ENCODE assay signal across 10 cellular contexts in genomic region chr3:193805448-193805847, GRCh38.
A peak's percentile ranks its signal among the peaks of the same experiment; 100 is the strongest.
DNase-seq lines count a peak whose midpoint lies in the region; ATAC-seq, FAIRE-seq and TF ChIP-seq lines count a peak whose summit lies in the region.
"Had no signal": no experiment of that assay in that cellular context is flagged by ENCODE, and none has a peak within 500 bp of the region (broad histone marks: within the 10 kb centered on the region; RNA-seq: fewer than 3 reads in every experiment).

No MANE protein-coding gene starts in this region.

- H3K36me3 ChIP-seq in HepG2 (replicated peaks in 1 of 2; ENCODE audit: control insufficient read depth in 1 of 2, insufficient read depth in 2 of 2, low read length in 2 of 2): no peaks in the 10 kb centered on the region

- in situ Hi-C loops in HepG2 (cut with HindIII; ENCODE audit: extremely low pct_ligation_motif_present, low pct_unique_long_range_greater_than_20kb): no loop called here

- no peak overlapping the region for H3K4me2 ChIP-seq in HepG2 (ENCODE audit: low read depth, low read length)

- no peaks in the 10 kb centered on the region for H3K9me3 ChIP-seq in HepG2 (ENCODE audit: low read length)

- no peaks in the 10 kb centered on the region for H4K20me1 ChIP-seq in HepG2 (ENCODE audit: insufficient read depth, low read length)

- WGBS in HepG2 (ENCODE audit: low lambda C conversion rate): 14% methylated on average over 8 of the region's 8 CpGs

- peak; percentile 76 for ATAC-seq in HepG2
- no peak for ATAC-seq in GM19397 (IDR thresholded peaks at IDR 0.05; ENCODE audit: unreplicated experiment)
- ATAC-seq in GM21528 (IDR thresholded peaks at IDR 0.05; ENCODE audit: low FRiP score, unreplicated experiment): no peak

- no peak overlapping the region for H2AFZ ChIP-seq in HepG2 (ENCODE audit: low read length)

- DNase-seq in DMS 273 (lab: John Stamatoyannopoulos, UW; ENCODE audit: unreplicated experiment) (peak; percentile 99), NCI-H2029 treated with DMSO at 0.1 percent for 48 hours (lab: John Stamatoyannopoulos, UW) (peak; percentile 31), amniotic epithelial cell (ENCODE audit: low read depth) (peak; percentile 98), HepG2 (ENCODE audit: low spot score) (peak; percentile 63), germinal center (ENCODE audit: low spot score) (no peak), cerebellar nuclear complex (lab: John Stamatoyannopoulos, UW) (no peak)
- DNase-seq: activated CD4-positive, alpha-beta T cell treated with anti-CD3 and anti-CD28 coated beads for 4 hours had no signal

- TF ChIP-seq RAD21 in HepG2 (CRISPR knock-in tag; IDR thresholded peaks at IDR 0.05): no peak

- H3K4me1 ChIP-seq in HepG2 (ENCODE audit: insufficient read depth, low read length): peaks cover 16% of the 10 kb centered on the region

- no peaks in the 10 kb centered on the region for H3K79me2 ChIP-seq in HepG2 (ENCODE audit: insufficient read depth, low read length)

- CTCF ChIA-PET in HepG2 (lab: Yijun Ruan, JAX; ENCODE audit: low intra/inter-chr PET ratio, low total read pairs): no interaction called here

- intact Hi-C loops in HepG2 (cut with micrococcal nuclease; ENCODE audit: unreplicated experiment): no loop called here

- POLR2A ChIA-PET in HepG2 (lab: Yijun Ruan, JAX): no interaction called here

- no TSS peak for BruUV-seq in HepG2 (replicated peaks; lab: Mats Ljungman, UMichigan)

- peak; percentile 30 for FAIRE-seq in HepG2 (lab: Jason Lieb, UNC)
- FAIRE-seq: D721Med had no signal

- H3K27ac ChIP-seq in HepG2 (ENCODE audit: extremely low read length, insufficient read depth, low read length): no peak overlapping the region

- no peak overlapping the region for H3K9ac ChIP-seq in HepG2 (ENCODE audit: insufficient read depth, low read depth, low read length)

- H3K4me3 ChIP-seq in HepG2 (replicated peaks in 1 of 3; ENCODE audit: insufficient read depth in 1 of 3, low read depth in 2 of 3, low read length in 3 of 3): no peak overlapping the region

- TF ChIP-seq EP300 in HepG2 (IDR thresholded peaks at IDR 0.05; ENCODE audit: low read depth in 2 of 2, low read length in 2 of 2) (no peak), HepG2 (CRISPR knock-in tag; IDR thresholded peaks at IDR 0.05; ENCODE audit: borderline replicate concordance) (no peak)

- H3K27me3 ChIP-seq in HepG2 (ENCODE audit: control insufficient read depth in 1 of 2, insufficient read depth in 2 of 2, low read length in 2 of 2): peaks cover 4 to 46% of the 10 kb centered on the region in 2 experiments; a peak in 3 of 5 replicates

- no peak for TF ChIP-seq POLR2A in HepG2 (IDR thresholded peaks at IDR 0.05; ENCODE audit: insufficient read depth in 1 of 2, low read depth in 2 of 2, low read length in 2 of 2)

- no peak for TF ChIP-seq CTCF in HepG2 (CRISPR knock-in tag; IDR thresholded peaks at IDR 0.05)

TF ChIP-seq in HepG2, 621 proteins besides CTCF, POLR2A, EP300 and RAD21 (continues in another document):
- TF ChIP-seq PHB2 (IDR thresholded peaks at IDR 0.05; ENCODE audit: partially characterized antibody) (no peak), RAD51 (IDR thresholded peaks at IDR 0.05; ENCODE audit: borderline replicate concordance) (no peak), ZNF746 (CRISPR knock-in tag; IDR thresholded peaks at IDR 0.05) (no peak), KDM5B (CRISPR knock-in tag; IDR thresholded peaks at IDR 0.05; ENCODE audit: borderline replicate concordance) (no peak), MYPOP (CRISPR knock-in tag; IDR thresholded peaks at IDR 0.05) (no peak), NFIC (IDR thresholded peaks at IDR 0.05; ENCODE audit: low read length) (peak; percentile 44; the same call in 1 of the 2 replicates), HOXA3 (CRISPR knock-in tag; IDR thresholded peaks at IDR 0.05) (no peak), ZNF501 (CRISPR knock-in tag; IDR thresholded peaks at IDR 0.05) (0 out of 2 replicates have a peak, but pooled peaks have one; percentile 25), IKZF4 (CRISPR knock-in tag; IDR thresholded peaks at IDR 0.05; ENCODE audit: borderline replicate concordance, low read depth, not compliant biosample characterization) (no peak), FOSL2 (CRISPR knock-in tag; IDR thresholded peaks at IDR 0.05) (peak; percentile 78), MLX (CRISPR knock-in tag; IDR thresholded peaks at IDR 0.05) (no peak), ZNF333 (CRISPR knock-in tag; IDR thresholded peaks at IDR 0.05; ENCODE audit: borderline replicate concordance) (no peak), SRSF1 (optimal IDR thresholded peaks at IDR 0.05; ENCODE audit: low read depth, low read length) (no peak), SATB2 (CRISPR knock-in tag; IDR thresholded peaks at IDR 0.05) (no peak), SMARCE1 (IDR thresholded peaks at IDR 0.05; ENCODE audit: borderline replicate concordance) (no peak), NCOA5 (CRISPR knock-in tag; IDR thresholded peaks at IDR 0.05) (no peak)
- TF ChIP-seq, protein P1, sequence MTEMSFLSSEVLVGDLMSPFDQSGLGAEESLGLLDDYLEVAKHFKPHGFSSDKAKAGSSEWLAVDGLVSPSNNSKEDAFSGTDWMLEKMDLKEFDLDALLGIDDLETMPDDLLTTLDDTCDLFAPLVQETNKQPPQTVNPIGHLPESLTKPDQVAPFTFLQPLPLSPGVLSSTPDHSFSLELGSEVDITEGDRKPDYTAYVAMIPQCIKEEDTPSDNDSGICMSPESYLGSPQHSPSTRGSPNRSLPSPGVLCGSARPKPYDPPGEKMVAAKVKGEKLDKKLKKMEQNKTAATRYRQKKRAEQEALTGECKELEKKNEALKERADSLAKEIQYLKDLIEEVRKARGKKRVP (CRISPR knock-in tag; IDR thresholded peaks at IDR 0.05): no peak
- TF ChIP-seq, protein P2, sequence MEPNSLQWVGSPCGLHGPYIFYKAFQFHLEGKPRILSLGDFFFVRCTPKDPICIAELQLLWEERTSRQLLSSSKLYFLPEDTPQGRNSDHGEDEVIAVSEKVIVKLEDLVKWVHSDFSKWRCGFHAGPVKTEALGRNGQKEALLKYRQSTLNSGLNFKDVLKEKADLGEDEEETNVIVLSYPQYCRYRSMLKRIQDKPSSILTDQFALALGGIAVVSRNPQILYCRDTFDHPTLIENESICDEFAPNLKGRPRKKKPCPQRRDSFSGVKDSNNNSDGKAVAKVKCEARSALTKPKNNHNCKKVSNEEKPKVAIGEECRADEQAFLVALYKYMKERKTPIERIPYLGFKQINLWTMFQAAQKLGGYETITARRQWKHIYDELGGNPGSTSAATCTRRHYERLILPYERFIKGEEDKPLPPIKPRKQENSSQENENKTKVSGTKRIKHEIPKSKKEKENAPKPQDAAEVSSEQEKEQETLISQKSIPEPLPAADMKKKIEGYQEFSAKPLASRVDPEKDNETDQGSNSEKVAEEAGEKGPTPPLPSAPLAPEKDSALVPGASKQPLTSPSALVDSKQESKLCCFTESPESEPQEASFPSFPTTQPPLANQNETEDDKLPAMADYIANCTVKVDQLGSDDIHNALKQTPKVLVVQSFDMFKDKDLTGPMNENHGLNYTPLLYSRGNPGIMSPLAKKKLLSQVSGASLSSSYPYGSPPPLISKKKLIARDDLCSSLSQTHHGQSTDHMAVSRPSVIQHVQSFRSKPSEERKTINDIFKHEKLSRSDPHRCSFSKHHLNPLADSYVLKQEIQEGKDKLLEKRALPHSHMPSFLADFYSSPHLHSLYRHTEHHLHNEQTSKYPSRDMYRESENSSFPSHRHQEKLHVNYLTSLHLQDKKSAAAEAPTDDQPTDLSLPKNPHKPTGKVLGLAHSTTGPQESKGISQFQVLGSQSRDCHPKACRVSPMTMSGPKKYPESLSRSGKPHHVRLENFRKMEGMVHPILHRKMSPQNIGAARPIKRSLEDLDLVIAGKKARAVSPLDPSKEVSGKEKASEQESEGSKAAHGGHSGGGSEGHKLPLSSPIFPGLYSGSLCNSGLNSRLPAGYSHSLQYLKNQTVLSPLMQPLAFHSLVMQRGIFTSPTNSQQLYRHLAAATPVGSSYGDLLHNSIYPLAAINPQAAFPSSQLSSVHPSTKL (CRISPR knock-in tag; IDR thresholded peaks at IDR 0.05): peak; percentile 44; the same call in 1 of the 2 replicates
- TF ChIP-seq, protein P3, sequence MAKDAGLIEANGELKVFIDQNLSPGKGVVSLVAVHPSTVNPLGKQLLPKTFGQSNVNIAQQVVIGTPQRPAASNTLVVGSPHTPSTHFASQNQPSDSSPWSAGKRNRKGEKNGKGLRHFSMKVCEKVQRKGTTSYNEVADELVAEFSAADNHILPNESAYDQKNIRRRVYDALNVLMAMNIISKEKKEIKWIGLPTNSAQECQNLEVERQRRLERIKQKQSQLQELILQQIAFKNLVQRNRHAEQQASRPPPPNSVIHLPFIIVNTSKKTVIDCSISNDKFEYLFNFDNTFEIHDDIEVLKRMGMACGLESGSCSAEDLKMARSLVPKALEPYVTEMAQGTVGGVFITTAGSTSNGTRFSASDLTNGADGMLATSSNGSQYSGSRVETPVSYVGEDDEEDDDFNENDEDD (CRISPR knock-in tag; IDR thresholded peaks at IDR 0.05; ENCODE audit: borderline replicate concordance): no peak
- TF ChIP-seq, protein P4, sequence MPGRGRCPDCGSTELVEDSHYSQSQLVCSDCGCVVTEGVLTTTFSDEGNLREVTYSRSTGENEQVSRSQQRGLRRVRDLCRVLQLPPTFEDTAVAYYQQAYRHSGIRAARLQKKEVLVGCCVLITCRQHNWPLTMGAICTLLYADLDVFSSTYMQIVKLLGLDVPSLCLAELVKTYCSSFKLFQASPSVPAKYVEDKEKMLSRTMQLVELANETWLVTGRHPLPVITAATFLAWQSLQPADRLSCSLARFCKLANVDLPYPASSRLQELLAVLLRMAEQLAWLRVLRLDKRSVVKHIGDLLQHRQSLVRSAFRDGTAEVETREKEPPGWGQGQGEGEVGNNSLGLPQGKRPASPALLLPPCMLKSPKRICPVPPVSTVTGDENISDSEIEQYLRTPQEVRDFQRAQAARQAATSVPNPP (CRISPR knock-in tag; IDR thresholded peaks at IDR 0.05): no peak

Comparison
In these comparisons a context has a peak if more than half of its experiments do, and no peak if none do; other contexts are left out.
1. DNase-seq: peak in DMS 273 (single experiment), NCI-H2029 treated with DMSO at 0.1 percent for 48 hours (single experiment), amniotic epithelial cell (single experiment) and HepG2 (single experiment); none in germinal center (single experiment) and cerebellar nuclear complex (0 of 2).